Comparison of ENCODE assay signal across 19 cellular contexts in the genomic region with DNA sequence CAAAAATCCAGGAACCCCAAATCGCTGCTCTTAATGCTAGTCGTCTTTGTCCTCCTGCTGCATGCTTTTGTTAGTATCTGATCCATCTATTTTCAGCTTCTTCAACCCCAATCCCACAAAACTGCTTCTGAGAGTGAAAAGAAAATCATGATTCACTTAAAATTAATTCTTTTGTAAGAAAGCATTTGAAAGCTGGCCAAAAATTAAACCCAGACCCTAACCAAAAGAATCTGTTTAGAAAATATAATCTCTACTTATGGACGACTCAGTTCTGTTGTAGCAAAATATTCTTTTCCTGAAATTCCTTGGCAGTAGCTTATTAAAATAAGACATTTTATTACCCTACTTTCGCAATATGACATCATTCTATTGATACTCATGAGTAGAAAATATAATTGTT.
"Had no signal": no experiment of that assay in that cellular context is flagged by ENCODE, and none has a peak within 500 bp of the region (broad histone marks: within the 10 kb centered on the region; RNA-seq: fewer than 3 reads in every experiment).

No MANE protein-coding gene starts in this region.

- H3K27me3 ChIP-seq: colonic mucosa, esophagus squamous epithelium, gastrocnemius medialis, heart left ventricle, thyroid gland had no signal

- H3K9me3 ChIP-seq: colonic mucosa, esophagus squamous epithelium, gastrocnemius medialis, thyroid gland had no signal

- H3K27ac ChIP-seq: colonic mucosa, esophagus squamous epithelium, gastrocnemius medialis, heart left ventricle, parathyroid adenoma, thyroid gland, WERI-Rb-1 had no signal

- H3K36me3 ChIP-seq: colonic mucosa, esophagus squamous epithelium, gastrocnemius medialis, heart left ventricle, thyroid gland, WERI-Rb-1 had no signal

- H3K79me2 ChIP-seq: parathyroid adenoma had no signal

- DNase-seq: activated CD4-positive, alpha-beta memory T cell treated with anti-CD3 and anti-CD28 coated beads for 36 hours; activated CD8-positive, alpha-beta memory T cell treated with anti-CD3 and anti-CD28 coated beads, Interleukin-2, amount 10 ng/mL, durations not matched to agents 7 days and 5 days; activated effector memory CD4-positive, alpha-beta T cell treated with Interleukin-2 at 50 U/mL for 16 hours; activated naive CD4-positive, alpha-beta T cell treated with anti-CD3 and anti-CD28 coated beads, Interleukin-2, amount 50 U/mL, for 16 hours; activated T-cell treated with anti-CD3 and anti-CD28 coated beads, Interleukin-2, amount 50 U/mL, for 4 hours; central memory CD4-positive, alpha-beta T cell; colonic mucosa; esophagus squamous epithelium; gastrocnemius medialis; heart left ventricle; stimulated activated CD4-positive, alpha-beta T cell treated with anti-CD3 and anti-CD28 coated beads, Interleukin-15, amount 100 ng/mL, for 24 hours; stimulated activated CD4-positive, alpha-beta T cell treated with anti-CD3 and anti-CD28 coated beads, Interleukin-4, amount 100 ng/mL, for 1 hour; stimulated activated naive B cell treated with anti-CD40 and anti-IgM and Interleukin-4, amounts not matched to agents 10 μg/mL and 1 μg/mL and 100 μg/mL, for 72 hours; thyroid gland; WERI-Rb-1 had no signal

- H3K9ac ChIP-seq: parathyroid adenoma had no signal

- FAIRE-seq: endothelial cell of umbilical vein, islet of Langerhans had no signal

- H3K4me1 ChIP-seq: colonic mucosa, esophagus squamous epithelium, gastrocnemius medialis, heart left ventricle, parathyroid adenoma, thyroid gland had no signal

- H2AFZ ChIP-seq: parathyroid adenoma had no signal

- H3K4me3 ChIP-seq: colonic mucosa, esophagus squamous epithelium, gastrocnemius medialis, heart left ventricle, lung, thyroid gland had no signal
